ENCODE assay signal across 8 cellular contexts in genomic region chr7:93147358-93147757, GRCh38. TPM values are rescaled to one million over a fixed set of nuclear protein-coding genes. Genes with fewer than 3 reads are reported as not detected.
DNase-seq lines count a peak whose midpoint lies in the region; ATAC-seq, FAIRE-seq and TF ChIP-seq lines count a peak whose summit lies in the region.

No MANE protein-coding gene starts in this region.

- WGBS in stomach, 5 donors, result 3 to 10% (median 6%) methylated on average over 3 of the region's 3 CpGs

- intact Hi-C loops in mucosa of descending colon (cut with DNase I, micrococcal nuclease) (no loop called here), stomach (cut with DNase I; ENCODE audit: low total_unique reads) (no loop called here)

- DNase-seq in GM19239 (ENCODE audit: insufficient read length, low spot score) (peak; percentile 36), T-helper 17 cell (no peak), bronchial epithelial cell (ENCODE audit: low read depth) (peak; percentile 27), mucosa of descending colon (peak in 2 of 3 donors; percentile 34 to 55), stomach (peak; percentile 27), NCI-H524 (lab: John Stamatoyannopoulos, UW) (no peak)

- H3K4me1 Mint-ChIP-seq in T-helper 17 cell, result peaks cover 23% of the 10 kb centered on the region

- no peaks in the 10 kb centered on the region for H4K20me1 ChIP-seq in BLaER1

- FAIRE-seq in GM19239 (lab: Jason Lieb, UNC) (peak; percentile 93), bronchial epithelial cell (lab: Jason Lieb, UNC) (no peak)

- peak overlapping the region; percentile 91 for H3K4me3 Mint-ChIP-seq in T-helper 17 cell

- no peak for TF ChIP-seq POLR2A in stomach (IDR thresholded peaks at IDR 0.05)

- H3K4me2 ChIP-seq in BLaER1, result peak overlapping the region; percentile 73

- H3K27ac ChIP-seq in BLaER1 (0 out of 2 replicates have a peak overlapping the region, but pooled peaks have one; percentile 62), stomach (peak overlapping the region; percentile 24 to 76 (median 49))

- H3K27me3 Mint-ChIP-seq in T-helper 17 cell, result no peaks in the 10 kb centered on the region

- peak; percentile 56 for ATAC-seq in HG03439 (IDR thresholded peaks at IDR 0.05; ENCODE audit: unreplicated experiment)
- peak; percentile 85 for ATAC-seq in T-helper 17 cell
- peak; percentile 84 for ATAC-seq in mucosa of descending colon

- H3K27me3 ChIP-seq in BLaER1 (no peaks in the 10 kb centered on the region), bronchial epithelial cell (ENCODE audit: control insufficient read depth, insufficient read depth, low read length) (no peaks in the 10 kb centered on the region), stomach (no peaks in the 10 kb centered on the region)

- peak overlapping the region; percentile 70 for H3K9ac ChIP-seq in BLaER1

- H3K9me3 ChIP-seq in BLaER1 (no peaks in the 10 kb centered on the region), T-helper 17 cell (ENCODE audit: control insufficient read depth, low read length, poor library complexity, severe bottlenecking) (no peaks in the 10 kb centered on the region), mucosa of descending colon (no peaks in the 10 kb centered on the region), stomach (no peaks in the 10 kb centered on the region)

- no peak for TF ChIP-seq EP300 in stomach (IDR thresholded peaks at IDR 0.05)

- TF ChIP-seq CTCF in bronchial epithelial cell (IDR thresholded peaks at IDR 0.05; ENCODE audit: insufficient read depth, low read length, severe bottlenecking), result no peak
- no peak for TF ChIP-seq CTCF in mucosa of descending colon (IDR thresholded peaks at IDR 0.05)
- TF ChIP-seq CTCF in stomach (IDR thresholded peaks at IDR 0.05), result no peak

- H3K4me3 ChIP-seq in BLaER1 (peak overlapping the region; percentile 60), bronchial epithelial cell (ENCODE audit: low read depth, low read length) (no peak overlapping the region), mucosa of descending colon (no peak overlapping the region), stomach (peak overlapping the region; percentile 30 to 44 (median 39))

- peaks cover 9% of the 10 kb centered on the region for H3K36me3 Mint-ChIP-seq in T-helper 17 cell (ENCODE audit: low read depth)

- H3K4me1 ChIP-seq in BLaER1 (peaks cover 30% of the 10 kb centered on the region), mucosa of descending colon (ENCODE audit: low read depth) (peaks cover 3% of the 10 kb centered on the region), stomach (peaks cover 0 to 24% (median 14%) of the 10 kb centered on the region in 4 donors)

- no peaks in the 10 kb centered on the region for H3K36me3 ChIP-seq in BLaER1
- no peaks in the 10 kb centered on the region for H3K36me3 ChIP-seq in bronchial epithelial cell (ENCODE audit: control insufficient read depth, insufficient read depth, low read length)
- H3K36me3 ChIP-seq in mucosa of descending colon (ENCODE audit: low read depth), result no peaks in the 10 kb centered on the region
- peaks cover 7 to 32% (median 24%) of the 10 kb centered on the region in 4 donors for H3K36me3 ChIP-seq in stomach

- peak overlapping the region; percentile 92 for H3K27ac Mint-ChIP-seq in T-helper 17 cell

RNA-seq across cellular contexts. Expression of gene SAMD9L, which starts 0.8 kb away (rescaled TPM):
- total RNA-seq in T-helper 17 cell, result 10 to 100 TPM; 17.7 to 24.7 TPM
- under 0.01 and 0.64 TPM in 2 replicates for total RNA-seq in bronchial epithelial cell
- total RNA-seq in mucosa of descending colon, result 10 to 100 TPM; 16.9 to 27.6 (median 22.8) TPM
- 10 to 100 TPM in 2 of 5 donors, 1 to 10 TPM in 3; 1.7 to 30.9 (median 5.2) TPM for total RNA-seq in stomach
- 1 to 10 TPM; 2.9 to 5.7 (median 3.9) TPM for polyA plus RNA-seq in stomach

RNA-seq across cellular contexts. Expression of gene SAMD9, which starts 29.6 kb away (rescaled TPM):
- total RNA-seq in T-helper 17 cell (10 to 100 TPM; 25.4 to 25.7 TPM), bronchial epithelial cell (5.5 and 13.2 TPM in 2 replicates), mucosa of descending colon (10 to 100 TPM; 22.6 to 41.8 (median 33.1) TPM), stomach (10 to 100 TPM in 1 of 5 donors, 1 to 10 TPM in 3, under 1 TPM in 1; 0.58 to 11.7 (median 8.8) TPM)
- 1 to 10 TPM; 1.7 to 4.1 (median 3.8) TPM for polyA plus RNA-seq in stomach

Comparison
In these comparisons a context has a peak if more than half of its experiments do, and no peak if none do; other contexts are left out.
1. H3K4me3 ChIP-seq: peak in BLaER1 (single experiment) and stomach (4 of 4); none in bronchial epithelial cell (single experiment) and mucosa of descending colon (single experiment).
2. DNase-seq: peak in GM19239 (single experiment), bronchial epithelial cell (single experiment), mucosa of descending colon (2 of 3) and stomach (single experiment); none in T-helper 17 cell (0 of 3) and NCI-H524 (0 of 2).
3. Peak in every context shown above with its lines, with median percentiles within 50 percentile points of each other: ATAC-seq.